Comparison of ENCODE assay signal across 13 cellular contexts in genomic region chr16:10776280-10776679, GRCh38. TPM values are rescaled to one million over a fixed set of nuclear protein-coding genes. Genes with fewer than 3 reads are reported as not detected.
DNase-seq lines count a peak whose midpoint lies in the region; ATAC-seq and TF ChIP-seq lines count a peak whose summit lies in the region.
"Had no signal": no experiment of that assay in that cellular context is flagged by ENCODE, and none has a peak within 500 bp of the region (broad histone marks: within the 10 kb centered on the region; RNA-seq: fewer than 3 reads in every experiment).

No MANE protein-coding gene starts in this region.

- H3K4me3 ChIP-seq in MM.1S (ENCODE audit: low read length) = no peak overlapping the region
- H3K4me3 ChIP-seq: cardiac muscle cell had no signal

- no peaks in the 10 kb centered on the region for H3K79me2 ChIP-seq in MM.1S (ENCODE audit: low read length)

- H3K27me3 ChIP-seq in MM.1S (replicated peaks; ENCODE audit: insufficient read depth, low read length) = peaks cover 25% of the 10 kb centered on the region
- H3K27me3 ChIP-seq: cardiac muscle cell had no signal

- peaks cover 7% of the 10 kb centered on the region; the same call in 1 of the 2 replicates for H3F3A ChIP-seq in MM.1S (ENCODE audit: insufficient read depth, low read length)

- no peak overlapping the region for H3K9ac ChIP-seq in MM.1S (ENCODE audit: low read length)

- H3K9me3 ChIP-seq in MM.1S (replicated peaks; ENCODE audit: insufficient read depth, low read length) = no peaks in the 10 kb centered on the region

- peaks cover 10% of the 10 kb centered on the region for H3K4me1 ChIP-seq in MM.1S (ENCODE audit: low read length)

- no peak overlapping the region for H3K27ac ChIP-seq in MM.1S (ENCODE audit: low read length)
- H3K27ac ChIP-seq: cardiac muscle cell had no signal

- H3K36me3 ChIP-seq in MM.1S (replicated peaks; ENCODE audit: insufficient read depth, low read length) = no peaks in the 10 kb centered on the region
- H3K36me3 ChIP-seq: cardiac muscle cell had no signal

- no peaks in the 10 kb centered on the region for H4K20me1 ChIP-seq in MM.1S (ENCODE audit: insufficient read depth, low read length)

- DNase-seq in DMS79 treated with DMSO at 0.1 percent for 48 hours (lab: John Stamatoyannopoulos, UW) = peak; percentile 3
- peak; percentile 87 for DNase-seq in MM.1S
- DNase-seq in A172 (ENCODE audit: low spot score) = no peak
- no peak for DNase-seq in hippocampal formation (lab: John Stamatoyannopoulos, UW)
- DNase-seq in medulla oblongata (ENCODE audit: extremely low spot score) = no peak
- no peak for DNase-seq in activated CD8-positive, alpha-beta memory T cell treated with anti-CD3 and anti-CD28 coated beads for 24 hours
- DNase-seq: activated CD4-positive, alpha-beta T cell treated with anti-CD3 and anti-CD28 coated beads, Interleukin-2, amount 50 U/mL, for 48 hours; NCI-H1048 had no signal

- ATAC-seq in GM19025 (IDR thresholded peaks at IDR 0.05; ENCODE audit: low read depth, unreplicated experiment) (peak; percentile 61), HG02798 (IDR thresholded peaks at IDR 0.05; ENCODE audit: poor library complexity, unreplicated experiment) (peak; percentile 81)
- ATAC-seq: Panc1 had no signal

- peak overlapping the region; percentile 31; the same call in 1 of the 2 replicates for H3K4me2 ChIP-seq in MM.1S (ENCODE audit: low read depth, low read length)

- no peaks in the 10 kb centered on the region for H3K9me2 ChIP-seq in MM.1S (replicated peaks; ENCODE audit: insufficient read depth, low read length)

- no peak overlapping the region for H2AFZ ChIP-seq in MM.1S (ENCODE audit: low read length)

- no peak for TF ChIP-seq CTCF in MM.1S (IDR thresholded peaks at IDR 0.05; ENCODE audit: low read length)

RNA-seq across cellular contexts. Expression of gene NUBP1, which starts 32.6 kb away (rescaled TPM):
- 39.8 and 44.7 TPM in 2 replicates for total RNA-seq in A172 (2014; rRNA removed; shearing (Covaris generic))

RNA-seq across cellular contexts. Expression of gene TVP23A, which starts 42.3 kb away (rescaled TPM):
- total RNA-seq in A172 (2014; rRNA removed; shearing (Covaris generic)) = not detected in 2 replicates
- total RNA-seq: glomerular endothelial cell had no signal

Comparison
In these comparisons a context has a peak if more than half of its experiments do, and no peak if none do; other contexts are left out.
1. DNase-seq: peak in DMS79 treated with DMSO at 0.1 percent for 48 hours (single experiment) and MM.1S (single experiment); none in A172 (single experiment), hippocampal formation (0 of 2), medulla oblongata (single experiment) and activated CD8-positive, alpha-beta memory T cell treated with anti-CD3 and anti-CD28 coated beads for 24 hours (single experiment).